15 cellular contexts compared by ENCODE assay signal in genomic region chr6:138522611-138523010, GRCh38. TPM values are rescaled to one million over a fixed set of nuclear protein-coding genes. Genes with fewer than 3 reads are reported as not detected.
DNase-seq lines count a peak whose midpoint lies in the region; ATAC-seq and TF ChIP-seq lines count a peak whose summit lies in the region.
"Had no signal": no experiment of that assay in that cellular context is flagged by ENCODE, and none has a peak within 500 bp of the region (broad histone marks: within the 10 kb centered on the region; RNA-seq: fewer than 3 reads in every experiment).

No MANE protein-coding gene starts in this region.

- peak; percentile 52 for ATAC-seq in left colon
- ATAC-seq: Panc1 had no signal

- no peaks in the 10 kb centered on the region; the same call in 1 of the 2 replicates for H3F3A ChIP-seq in MM.1S (ENCODE audit: insufficient read depth, low read length)

- peaks cover 8% of the 10 kb centered on the region for H3K4me1 Mint-ChIP-seq in activated T-helper 2 cell treated with anti-CD3 and anti-CD28 coated beads, Interferon-gamma antibody, Interleukin-2, Interleukin-4, amounts not matched to agents 10 μg/mL and 5 μg/mL and 100 μg/mL, durations not matched to agents 14 hours and 24 hours and 36 hours (ENCODE audit: low read depth)

- no peaks in the 10 kb centered on the region for H3K27me3 ChIP-seq in BLaER1 treated with 17β-estradiol and CSF1 and Interleukin-3, amounts not matched to agents 10 nM and 100 nM
- H3K27me3 ChIP-seq in MM.1S (replicated peaks; ENCODE audit: insufficient read depth, low read length) (no peaks in the 10 kb centered on the region), parathyroid adenoma (ENCODE audit: control insufficient read depth, insufficient read depth, low read length) (no peaks in the 10 kb centered on the region), esophagus muscularis mucosa (no peaks in the 10 kb centered on the region)

- no peak overlapping the region for H3K27ac Mint-ChIP-seq in activated T-helper 2 cell treated with anti-CD3 and anti-CD28 coated beads, Interferon-gamma antibody, Interleukin-2, Interleukin-4, amounts not matched to agents 10 μg/mL and 5 μg/mL and 100 μg/mL, durations not matched to agents 14 hours and 24 hours and 36 hours

- H3K4me1 ChIP-seq in BLaER1 treated with 17β-estradiol and CSF1 and Interleukin-3, amounts not matched to agents 10 nM and 100 nM: peaks cover 18 to 26% (median 19%) of the 10 kb centered on the region in 10 experiments
- peaks cover 6% of the 10 kb centered on the region for H3K4me1 ChIP-seq in MM.1S (ENCODE audit: low read length)
- no peaks in the 10 kb centered on the region for H3K4me1 ChIP-seq in parathyroid adenoma
- H3K4me1 ChIP-seq in esophagus muscularis mucosa: peaks cover 0 to 18% (median 9%) of the 10 kb centered on the region in 4 donors

- H3K4me3 ChIP-seq in BLaER1 treated with 17β-estradiol and CSF1 and Interleukin-3, amounts not matched to agents 10 nM and 100 nM: no peak overlapping the region
- H3K4me3 ChIP-seq in MM.1S (ENCODE audit: low read length) (no peak overlapping the region), parathyroid adenoma (ENCODE audit: low read depth, low read length) (no peak overlapping the region), esophagus muscularis mucosa (no peak overlapping the region)

- TF ChIP-seq CTCF in MM.1S (IDR thresholded peaks at IDR 0.05; ENCODE audit: low read length): no peak
- no peak for TF ChIP-seq CTCF in parathyroid adenoma (IDR thresholded peaks at IDR 0.05)
- no peak for TF ChIP-seq CTCF in esophagus muscularis mucosa (IDR thresholded peaks at IDR 0.05)

- no peaks in the 10 kb centered on the region for H3K9me3 Mint-ChIP-seq in activated T-helper 2 cell treated with anti-CD3 and anti-CD28 coated beads, Interferon-gamma antibody, Interleukin-2, Interleukin-4, amounts not matched to agents 10 μg/mL and 5 μg/mL and 100 μg/mL, durations not matched to agents 14 hours and 24 hours and 36 hours

- peaks cover 0 to 12% (median 7%) of the 10 kb centered on the region in 11 experiments; a peak in 19 of 22 replicates for H3K9me3 ChIP-seq in BLaER1 treated with 17β-estradiol and CSF1 and Interleukin-3, amounts not matched to agents 10 nM and 100 nM (replicated peaks in 1 of 11)
- H3K9me3 ChIP-seq in MM.1S (replicated peaks; ENCODE audit: insufficient read depth, low read length): no peaks in the 10 kb centered on the region
- H3K9me3 ChIP-seq in parathyroid adenoma (ENCODE audit: control insufficient read depth, low read length): no peaks in the 10 kb centered on the region
- H3K9me3 ChIP-seq in esophagus muscularis mucosa: peaks cover 0 to 4% (median 0%) of the 10 kb centered on the region in 4 donors

- WGBS in esophagus muscularis mucosa: 82% methylated on average over 4 of the region's 4 CpGs

- H3K9ac ChIP-seq in BLaER1 treated with 17β-estradiol and CSF1 and Interleukin-3, amounts not matched to agents 10 nM and 100 nM: no peak overlapping the region
- H3K9ac ChIP-seq in MM.1S (ENCODE audit: low read length) (no peak overlapping the region), parathyroid adenoma (no peak overlapping the region)

- H3K4me3 Mint-ChIP-seq in activated T-helper 2 cell treated with anti-CD3 and anti-CD28 coated beads, Interferon-gamma antibody, Interleukin-2, Interleukin-4, amounts not matched to agents 10 μg/mL and 5 μg/mL and 100 μg/mL, durations not matched to agents 14 hours and 24 hours and 36 hours (ENCODE audit: low read depth): no peak overlapping the region

- intact Hi-C loops in left colon (cut with DNase I, micrococcal nuclease): no loop called here
- intact Hi-C loops in activated T-helper 2 cell treated with anti-CD3 and anti-CD28 coated beads, Interferon-gamma antibody, Interleukin-2, Interleukin-4, amounts not matched to agents 10 μg/mL and 5 μg/mL and 100 μg/mL, durations not matched to agents 14 hours and 24 hours and 36 hours (cut with micrococcal nuclease): no loop called here
- intact Hi-C loops in esophagus muscularis mucosa (cut with DNase I): loop anchor here (5.0 kb wide), 1 partner anchor 65 kb away; no protein-coding TSS in a partner anchor

- no peaks in the 10 kb centered on the region for H3K79me2 ChIP-seq in MM.1S (ENCODE audit: low read length)
- no peaks in the 10 kb centered on the region for H3K79me2 ChIP-seq in parathyroid adenoma

- H3K9me2 ChIP-seq in MM.1S (replicated peaks; ENCODE audit: insufficient read depth, low read length): no peaks in the 10 kb centered on the region

- H3K4me2 ChIP-seq in BLaER1 treated with 17β-estradiol and CSF1 and Interleukin-3, amounts not matched to agents 10 nM and 100 nM: peak overlapping the region; percentile 39 to 78 (median 67)
- H3K4me2 ChIP-seq in MM.1S (ENCODE audit: low read depth, low read length) (peak overlapping the region; percentile 33; the same call in 1 of the 2 replicates), parathyroid adenoma (ENCODE audit: low read length) (peak overlapping the region; percentile 9)

- DNase-seq in MM.1S: peak; percentile 59
- peak in 1 of 2 donors; percentile 23 for DNase-seq in left colon
- no peak for DNase-seq in DMS79 (lab: John Stamatoyannopoulos, UW)
- DNase-seq in activated CD4-positive, CD25-positive, alpha-beta regulatory T cell (lab: John Stamatoyannopoulos, UW): no peak
- no peak for DNase-seq in activated T-helper 2 cell treated with anti-CD3 and anti-CD28 coated beads, Interferon-gamma antibody, Interleukin-2, Interleukin-4, amounts not matched to agents 10 μg/mL and 5 μg/mL and 100 μg/mL, durations not matched to agents 14 hours and 24 hours and 36 hours (ENCODE audit: low spot score)
- DNase-seq in esophagus muscularis mucosa (ENCODE audit: extremely low spot score): no peak
- DNase-seq: DMS 273 treated with DMSO at 0.1 percent for 48 hours, KG1, NCI-H1048, NCI-H2227 treated with DMSO at 0.1 percent for 48 hours, NCI-H524 had no signal

- no peak for TF ChIP-seq POLR2A in esophagus muscularis mucosa (IDR thresholded peaks at IDR 0.05; ENCODE audit: low read depth)

- no peaks in the 10 kb centered on the region for H4K20me1 ChIP-seq in BLaER1 treated with 17β-estradiol and CSF1 and Interleukin-3, amounts not matched to agents 10 nM and 100 nM
- H4K20me1 ChIP-seq in MM.1S (ENCODE audit: insufficient read depth, low read length): no peaks in the 10 kb centered on the region

- H2AFZ ChIP-seq in MM.1S (ENCODE audit: low read length) (no peak overlapping the region; the same call in 1 of the 2 replicates), parathyroid adenoma (peak overlapping the region; percentile 59)

- H3K36me3 Mint-ChIP-seq in activated T-helper 2 cell treated with anti-CD3 and anti-CD28 coated beads, Interferon-gamma antibody, Interleukin-2, Interleukin-4, amounts not matched to agents 10 μg/mL and 5 μg/mL and 100 μg/mL, durations not matched to agents 14 hours and 24 hours and 36 hours (ENCODE audit: low read depth): no peaks in the 10 kb centered on the region

- H3K36me3 ChIP-seq in BLaER1 treated with 17β-estradiol and CSF1 and Interleukin-3, amounts not matched to agents 10 nM and 100 nM: peaks cover 0 to 6% (median 0%) of the 10 kb centered on the region in 11 experiments; a peak in 4 of 22 replicates
- no peaks in the 10 kb centered on the region for H3K36me3 ChIP-seq in MM.1S (replicated peaks; ENCODE audit: insufficient read depth, low read length)
- H3K36me3 ChIP-seq in parathyroid adenoma (ENCODE audit: control insufficient read depth, insufficient read depth, low read length): no peaks in the 10 kb centered on the region
- H3K36me3 ChIP-seq in esophagus muscularis mucosa: no peaks in the 10 kb centered on the region

- peak overlapping the region in 5 of 11 experiments; percentile 50 to 73 (median 55); a peak in 6 of 22 replicates for H3K27ac ChIP-seq in BLaER1 treated with 17β-estradiol and CSF1 and Interleukin-3, amounts not matched to agents 10 nM and 100 nM
- H3K27ac ChIP-seq in MM.1S (ENCODE audit: low read length): no peak overlapping the region
- H3K27ac ChIP-seq in parathyroid adenoma: no peak overlapping the region
- no peak overlapping the region for H3K27ac ChIP-seq in esophagus muscularis mucosa (replicated peaks in 1 of 4)
- H3K27ac ChIP-seq: C4-2B had no signal

- no peak for TF ChIP-seq EP300 in esophagus muscularis mucosa (IDR thresholded peaks at IDR 0.05)

- peaks cover 16% of the 10 kb centered on the region for H3K27me3 Mint-ChIP-seq in activated T-helper 2 cell treated with anti-CD3 and anti-CD28 coated beads, Interferon-gamma antibody, Interleukin-2, Interleukin-4, amounts not matched to agents 10 μg/mL and 5 μg/mL and 100 μg/mL, durations not matched to agents 14 hours and 24 hours and 36 hours (ENCODE audit: low read depth)

RNA-seq across cellular contexts. Expression of gene NHSL1, which starts 23.3 kb away (rescaled TPM):
- total RNA-seq in left colon (100 to 1,000 TPM; 112 to 125 TPM), esophagus muscularis mucosa (10 to 100 TPM in 3 of 4 donors, 1 to 10 TPM in 1; 8.6 to 15.6 (median 11.7) TPM)
- 1.5 and 2.4 TPM in 2 replicates for total RNA-seq in activated T-helper 2 cell treated with anti-CD3 and anti-CD28 coated beads, Interferon-gamma antibody, Interleukin-2, Interleukin-4, amounts not matched to agents 10 μg/mL and 5 μg/mL and 100 μg/mL, durations not matched to agents 14 hours and 24 hours and 36 hours

Comparison
In these comparisons a context has a peak if more than half of its experiments do, and no peak if none do; other contexts are left out.
1. H3K4me2 ChIP-seq: peak in every context shown above with its lines; median percentile 67 in BLaER1 treated with 17β-estradiol and CSF1 and Interleukin-3, amounts not matched to agents 10 nM and 100 nM; 33 in MM.1S; 9 in parathyroid adenoma.
2. RNA of gene NHSL1, which starts 23.3 kb away (total RNA-seq): 112 to 125 TPM in left colon; 8.6 to 15.6 TPM in esophagus muscularis mucosa and 1.5 to 2.4 TPM in activated T-helper 2 cell treated with anti-CD3 and anti-CD28 coated beads, Interferon-gamma antibody, Interleukin-2, Interleukin-4, amounts not matched to agents 10 μg/mL and 5 μg/mL and 100 μg/mL, durations not matched to agents 14 hours and 24 hours and 36 hours; every median in the first group is over 4 times any median in the second.